Comparison of ENCODE assay signal across 19 cellular contexts in genomic region chr12:968561-968960, GRCh38.
"Had no signal": no experiment of that assay in that cellular context is flagged by ENCODE, and none has a peak within 500 bp of the region (broad histone marks: within the 10 kb centered on the region; RNA-seq: fewer than 3 reads in every experiment).

No MANE protein-coding gene starts in this region.

- H3K79me2 ChIP-seq: parathyroid adenoma had no signal

- H3K9ac ChIP-seq: parathyroid adenoma had no signal

- H3K27ac Mint-ChIP-seq: activated CD4-positive, alpha-beta T cell treated with anti-CD3 and anti-CD28 coated beads, Interleukin-2, amount 10 ng/mL, durations not matched to agents 24 days and 14 days; activated CD8-positive, alpha-beta T cell treated with anti-CD3 and anti-CD28 coated beads, Interleukin-2, amount 10 ng/mL, durations not matched to agents 7 days and 5 days; activated naive CD8-positive, alpha-beta T cell; activated T-cell treated with anti-CD3 and anti-CD28 coated beads, Interleukin-2, amount 50 U/mL, for 72 hours; natural killer cell; T-helper 17 cell had no signal

- ATAC-seq: activated CD8-positive, alpha-beta T cell treated with anti-CD3 and anti-CD28 coated beads, Interleukin-2, amount 10 ng/mL, durations not matched to agents 7 days and 5 days; activated T-cell treated with anti-CD3 and anti-CD28 coated beads, Interleukin-2, amount 50 U/mL, for 72 hours; body of pancreas; natural killer cell; T-helper 17 cell had no signal

- H3K9me3 ChIP-seq: body of pancreas, esophagus muscularis mucosa, stomach, testis had no signal

- H2AFZ ChIP-seq: parathyroid adenoma had no signal

- H3K9me3 Mint-ChIP-seq: activated CD4-positive, alpha-beta T cell treated with anti-CD3 and anti-CD28 coated beads, Interleukin-2, amount 10 ng/mL, durations not matched to agents 24 days and 14 days; activated T-cell treated with anti-CD3 and anti-CD28 coated beads, Interleukin-2, amount 50 U/mL, for 72 hours; natural killer cell had no signal

- H3K27ac ChIP-seq: body of pancreas, coronary artery, esophagus muscularis mucosa, parathyroid adenoma, stomach, testis had no signal

- H3K4me1 ChIP-seq: body of pancreas, esophagus muscularis mucosa, parathyroid adenoma, stomach had no signal

- H3K27me3 Mint-ChIP-seq: activated CD4-positive, alpha-beta T cell treated with anti-CD3 and anti-CD28 coated beads, Interleukin-2, amount 10 ng/mL, durations not matched to agents 24 days and 14 days; activated naive CD8-positive, alpha-beta T cell; T-helper 17 cell had no signal

- H3K27me3 ChIP-seq: body of pancreas, esophagus muscularis mucosa, stomach, testis had no signal

- H3K4me3 Mint-ChIP-seq: activated CD4-positive, alpha-beta T cell treated with anti-CD3 and anti-CD28 coated beads, Interleukin-2, amount 10 ng/mL, durations not matched to agents 24 days and 14 days; activated CD8-positive, alpha-beta T cell treated with anti-CD3 and anti-CD28 coated beads, Interleukin-2, amount 10 ng/mL, durations not matched to agents 7 days and 5 days; activated naive CD8-positive, alpha-beta T cell; activated T-cell treated with anti-CD3 and anti-CD28 coated beads, Interleukin-2, amount 50 U/mL, for 72 hours; natural killer cell; T-helper 17 cell had no signal

- H3K4me3 ChIP-seq: body of pancreas, coronary artery, esophagus muscularis mucosa, stomach, testis had no signal

- H3K36me3 ChIP-seq: esophagus muscularis mucosa, stomach had no signal

- DNase-seq: activated CD4-positive, alpha-beta T cell treated with anti-CD3 and anti-CD28 coated beads, Interleukin-2, amount 10 ng/mL, durations not matched to agents 24 days and 14 days; activated CD4-positive, CD25-positive, alpha-beta regulatory T cell; activated CD8-positive, alpha-beta memory T cell treated with anti-CD3 and anti-CD28 coated beads, Interleukin-2, amount 50 U/mL, for 48 hours; activated CD8-positive, alpha-beta T cell treated with anti-CD3 and anti-CD28 coated beads, Interleukin-2, amount 10 ng/mL, durations not matched to agents 7 days and 5 days; activated gamma-delta T cell treated with Interleukin-2 at 50 U/mL for 16 hours; activated T-cell treated with anti-CD3 and anti-CD28 coated beads, Interleukin-2, amount 50 U/mL, for 72 hours; amniotic stem cell; body of pancreas; central memory CD4-positive, alpha-beta T cell; mesenchymal stem cell; natural killer cell; stimulated activated CD4-positive, alpha-beta T cell treated with anti-CD3 and anti-CD28 coated beads, Interleukin-1b, Interleukin-23, amount 100 ng/mL, for 48 hours; stomach; T-helper 17 cell; testis had no signal

- H3K4me1 Mint-ChIP-seq: activated CD4-positive, alpha-beta T cell treated with anti-CD3 and anti-CD28 coated beads, Interleukin-2, amount 10 ng/mL, durations not matched to agents 24 days and 14 days; natural killer cell had no signal

- H3K36me3 Mint-ChIP-seq: activated naive CD8-positive, alpha-beta T cell; natural killer cell had no signal
